Comparison of ENCODE assay signal across 12 cellular contexts in genomic region chr10:77872151-77872946, GRCh38. TPM values are rescaled to one million over a fixed set of nuclear protein-coding genes. Genes with fewer than 3 reads are reported as not detected.
A peak's percentile ranks its signal among the peaks of the same experiment; 100 is the strongest.
DNase-seq lines count a peak whose midpoint lies in the region; ATAC-seq and TF ChIP-seq lines count a peak whose summit lies in the region.
"Had no signal": no experiment of that assay in that cellular context is flagged by ENCODE, and none has a peak within 500 bp of the region (broad histone marks: within the 10 kb centered on the region; RNA-seq: fewer than 3 reads in every experiment).

No MANE protein-coding gene starts in this region.

- WGBS in psoas muscle, 3 donors: 63 to 75% (median 68%) methylated on average over 18 of the region's 18 CpGs

- no peaks in the 10 kb centered on the region for H3K27me3 Mint-ChIP-seq in T-helper 17 cell

- DNase-seq in COR-L47 (lab: John Stamatoyannopoulos, UW) (peak; percentile 25), anterior cingulate cortex (lab: John Stamatoyannopoulos, UW) (peak in 57 of 58 donors; percentile 20 to 96 (median 81)), left cardiac atrium (peak; percentile 59), psoas muscle (peak in 1 of 2 donors; percentile 52), GM03348 (ENCODE audit: low spot score) (no peak), T-helper 17 cell (no peak)
- no peak for DNase-seq in activated effector memory CD4-positive, alpha-beta T cell treated with anti-CD3 and anti-CD28 coated beads, Interleukin-2, amount 50 U/mL, for 16 hours
- no peak for DNase-seq in stimulated activated CD4-positive, alpha-beta T cell treated with anti-CD3 and anti-CD28 coated beads, Interleukin-12 subunit alpha, Interleukin-12 subunit beta, amount 100 ng/mL, for 4 hours
- DNase-seq: activated CD4-positive, alpha-beta T cell treated with anti-CD3 and anti-CD28 coated beads for 48 hours; AML-193; pancreas; stimulated activated CD8-positive, alpha-beta memory T cell treated with anti-CD3 and anti-CD28 coated beads, Interleukin-4, amount 100 ng/mL, for 48 hours had no signal

- no peak overlapping the region for H3K4me3 ChIP-seq in psoas muscle
- H3K4me3 ChIP-seq: pancreas had no signal

- H3K4me3 Mint-ChIP-seq in T-helper 17 cell: no peak overlapping the region

- H3K4me1 ChIP-seq in psoas muscle: peaks cover 10% of the 10 kb centered on the region

- H3K9me3 ChIP-seq in psoas muscle (no peaks in the 10 kb centered on the region), T-helper 17 cell (ENCODE audit: control insufficient read depth, low read length, poor library complexity, severe bottlenecking) (no peaks in the 10 kb centered on the region)
- H3K9me3 ChIP-seq: pancreas had no signal

- H3K27me3 ChIP-seq in psoas muscle (ENCODE audit: insufficient read depth in 3 of 3, low read length in 2 of 3): no peaks in the 10 kb centered on the region
- H3K27me3 ChIP-seq: pancreas had no signal

- intact Hi-C loops in left cardiac atrium (cut with DNase I) (no loop called here), psoas muscle (cut with DNase I) (no loop called here)

- H3K27ac Mint-ChIP-seq in T-helper 17 cell: no peak overlapping the region

- peaks cover 6% of the 10 kb centered on the region for H3K4me1 Mint-ChIP-seq in T-helper 17 cell

- H3K27ac ChIP-seq in psoas muscle: no peak overlapping the region

- H3K36me3 ChIP-seq in psoas muscle (ENCODE audit: insufficient read depth in 1 of 2, low read depth in 1 of 2): peaks cover 0 to 20% of the 10 kb centered on the region in 2 donors
- H3K36me3 ChIP-seq: pancreas had no signal

- ATAC-seq in left cardiac atrium: peak; percentile 67 to 76
- ATAC-seq in psoas muscle: peak in 3 of 4 donors; percentile 26 to 53 (median 49)
- ATAC-seq in T-helper 17 cell: no peak
- ATAC-seq: pancreas had no signal

- TF ChIP-seq CTCF in psoas muscle (IDR thresholded peaks at IDR 0.05): no peak

- H3K36me3 Mint-ChIP-seq in T-helper 17 cell (ENCODE audit: low read depth): no peaks in the 10 kb centered on the region

RNA-seq across cellular contexts. Expression of gene DLG5, which starts 54.2 kb away (rescaled TPM):
- 10 to 100 TPM; 12.0 to 13.6 TPM for total RNA-seq in left cardiac atrium
- 10 to 100 TPM; 36.9 to 62.9 (median 39.9) TPM for total RNA-seq in psoas muscle
- polyA plus RNA-seq in psoas muscle: 10 to 100 TPM; 10.2 to 18.3 (median 12.7) TPM
- 10 to 100 TPM in 1 of 2 donors, 1 to 10 TPM in 1; 9.7 to 13.1 TPM for total RNA-seq in T-helper 17 cell

Comparison
In these comparisons a context has a peak if more than half of its experiments do, and no peak if none do; other contexts are left out.
1. DNase-seq: peak in COR-L47 (single experiment), anterior cingulate cortex (57 of 58) and left cardiac atrium (single experiment); none in activated effector memory CD4-positive, alpha-beta T cell treated with anti-CD3 and anti-CD28 coated beads, Interleukin-2, amount 50 U/mL, for 16 hours (single experiment), GM03348 (single experiment), T-helper 17 cell (0 of 3) and stimulated activated CD4-positive, alpha-beta T cell treated with anti-CD3 and anti-CD28 coated beads, Interleukin-12 subunit alpha, Interleukin-12 subunit beta, amount 100 ng/mL, for 4 hours (single experiment).